ENCODE assay signal across 1 cellular context in genomic region chr16:84141143-84141670, GRCh38.
TF ChIP-seq lines count a peak whose summit lies in the region.

No MANE protein-coding gene starts in this region.

TF ChIP-seq in HepG2, 621 proteins besides CTCF, POLR2A, EP300 and RAD21 (continued from another document and continues in another):
- no peak for TF ChIP-seq MLX (CRISPR knock-in tag; IDR thresholded peaks at IDR 0.05)
- 0 out of 2 replicates have a peak, but pooled peaks have one; percentile 18 for TF ChIP-seq ZNF543 (CRISPR knock-in tag; IDR thresholded peaks at IDR 0.05)
- no peak for TF ChIP-seq ZNF10 (CRISPR knock-in tag; IDR thresholded peaks at IDR 0.05; ENCODE audit: borderline replicate concordance, low read depth)
- TF ChIP-seq JARID2 (CRISPR knock-in tag; IDR thresholded peaks at IDR 0.05; ENCODE audit: insufficient replicate concordance) = no peak
- TF ChIP-seq NFE2 (CRISPR knock-in tag; IDR thresholded peaks at IDR 0.05) = no peak
- TF ChIP-seq CHD2 (IDR thresholded peaks at IDR 0.05; ENCODE audit: low read depth, low read length) = no peak
- TF ChIP-seq YEATS2 (CRISPR knock-in tag; IDR thresholded peaks at IDR 0.05; ENCODE audit: borderline replicate concordance) = no peak
- TF ChIP-seq ASH2L (IDR thresholded peaks at IDR 0.05; ENCODE audit: insufficient read length, low read depth, low read length) = peak; percentile 55
- no peak for TF ChIP-seq ZMAT3 (CRISPR knock-in tag; conservative IDR thresholded peaks at IDR 0.05)
- no peak for TF ChIP-seq GATA4 (IDR thresholded peaks at IDR 0.05; ENCODE audit: borderline replicate concordance, low read depth)
- TF ChIP-seq CC2D1A (CRISPR knock-in tag; IDR thresholded peaks at IDR 0.05) = no peak
- TF ChIP-seq HMG20B (CRISPR knock-in tag; conservative IDR thresholded peaks at IDR 0.05) = no peak
- no peak for TF ChIP-seq FOXO4 (CRISPR knock-in tag; conservative IDR thresholded peaks at IDR 0.05)
- TF ChIP-seq ZNF263 (CRISPR knock-in tag; IDR thresholded peaks at IDR 0.05) = 0 out of 2 replicates have a peak, but pooled peaks have one; percentile 30
- TF ChIP-seq ZGPAT (CRISPR knock-in tag; IDR thresholded peaks at IDR 0.05) = no peak
- TF ChIP-seq ZNF800 (CRISPR knock-in tag; IDR thresholded peaks at IDR 0.05) = no peak
- peak; percentile 27; the same call in 1 of the 2 replicates for TF ChIP-seq PAXIP1 (CRISPR knock-in tag; conservative IDR thresholded peaks at IDR 0.05)
- TF ChIP-seq SAP130 (CRISPR knock-in tag; IDR thresholded peaks at IDR 0.05; ENCODE audit: low read depth) = peak; percentile 76
- no peak for TF ChIP-seq CERS6 (CRISPR knock-in tag; IDR thresholded peaks at IDR 0.05)
- TF ChIP-seq TBX2 (CRISPR knock-in tag; IDR thresholded peaks at IDR 0.05; ENCODE audit: borderline replicate concordance) = peak; percentile 70
- no peak for TF ChIP-seq RXRB (CRISPR knock-in tag; IDR thresholded peaks at IDR 0.05; ENCODE audit: borderline replicate concordance)
- 0 out of 2 replicates have a peak, but pooled peaks have one; percentile 25 for TF ChIP-seq TARDBP (CRISPR knock-in tag; IDR thresholded peaks at IDR 0.05)
- TF ChIP-seq RAD51 (IDR thresholded peaks at IDR 0.05; ENCODE audit: borderline replicate concordance) = no peak
- TF ChIP-seq ZMYM3 (CRISPR knock-in tag; IDR thresholded peaks at IDR 0.05) = 0 out of 2 replicates have a peak, but pooled peaks have one; percentile 36
- TF ChIP-seq PATZ1 (CRISPR knock-in tag; IDR thresholded peaks at IDR 0.05) = peak; percentile 52; the same call in 1 of the 2 replicates
- peak; percentile 30; the same call in 1 of the 2 replicates for TF ChIP-seq ERF (CRISPR knock-in tag; IDR thresholded peaks at IDR 0.05)
- no peak for TF ChIP-seq ZFP82 (CRISPR knock-in tag; IDR thresholded peaks at IDR 0.05; ENCODE audit: borderline replicate concordance)
- TF ChIP-seq HMGXB4 (CRISPR knock-in tag; IDR thresholded peaks at IDR 0.05; ENCODE audit: borderline replicate concordance in 1 of 2, low read depth in 1 of 2) = peak; percentile 46 to 80; a peak in 2 of 4 replicates
- peak; percentile 44; the same call in 1 of the 2 replicates for TF ChIP-seq TFDP1 (CRISPR knock-in tag; IDR thresholded peaks at IDR 0.05; ENCODE audit: borderline replicate concordance)
- TF ChIP-seq SNAPC2 (CRISPR knock-in tag; IDR thresholded peaks at IDR 0.05) = no peak
- no peak for TF ChIP-seq ZBTB46 (CRISPR knock-in tag; IDR thresholded peaks at IDR 0.05; ENCODE audit: borderline replicate concordance)
- TF ChIP-seq THAP7 (CRISPR knock-in tag; IDR thresholded peaks at IDR 0.05) = 0 out of 2 replicates have a peak, but pooled peaks have one; percentile 22
- TF ChIP-seq MTA1 (CRISPR knock-in tag; IDR thresholded peaks at IDR 0.05; ENCODE audit: borderline replicate concordance) = 0 out of 2 replicates have a peak, but pooled peaks have one; percentile 67
- 0 out of 2 replicates have a peak, but pooled peaks have one; percentile 85 for TF ChIP-seq ZNF33B (CRISPR knock-in tag; IDR thresholded peaks at IDR 0.05)
- peak in 1 of 2 experiments; percentile 65; a peak in 2 of 4 replicates for TF ChIP-seq ATF4 (CRISPR knock-in tag; IDR thresholded peaks at IDR 0.05)
- TF ChIP-seq SOX6 (IDR thresholded peaks at IDR 0.05) = no peak
- TF ChIP-seq SOX6 (CRISPR knock-in tag; IDR thresholded peaks at IDR 0.05) = peak; percentile 46
- 0 out of 2 replicates have a peak, but pooled peaks have one; percentile 57 for TF ChIP-seq GTF3A (CRISPR knock-in tag; conservative IDR thresholded peaks at IDR 0.05)
- no peak for TF ChIP-seq NR2C2 (CRISPR knock-in tag; IDR thresholded peaks at IDR 0.05; ENCODE audit: borderline replicate concordance)
